ENCODE assay signal across 8 cellular contexts in genomic region chr6:53348436-53349208, GRCh38. TPM values are rescaled to one million over a fixed set of nuclear protein-coding genes. Genes with fewer than 3 reads are reported as not detected.
DNase-seq lines count a peak whose midpoint lies in the region; ATAC-seq, FAIRE-seq and TF ChIP-seq lines count a peak whose summit lies in the region.

ELOVL5 (minus strand) TSS chr6:53348950; CDS start chr6:53295699, 53,251 bp downstream.

- ATAC-seq in gastroesophageal sphincter, result peak; percentile 88

- DNase-seq in MV-4-11 (lab: John Stamatoyannopoulos, UW) (peak; percentile 95), SK-N-DZ (ENCODE audit: low spot score) (peak; percentile 98), occipital lobe (lab: John Stamatoyannopoulos, UW) (peak; percentile 90)
- DNase-seq in activated naive CD4-positive, alpha-beta T cell treated with anti-CD3 and anti-CD28 coated beads for 36 hours, result peak; percentile 99

- 0% methylated on average over 4 to 13 of the region's 89 CpGs for WGBS in gastroesophageal sphincter (ENCODE audit: low coverage in 1 of 2), 2 donors

- H3K36me3 Mint-ChIP-seq in activated naive CD4-positive, alpha-beta T cell treated with anti-CD3 and anti-CD28 coated beads for 36 hours (ENCODE audit: low read depth), result peaks cover 17% of the 10 kb centered on the region

- no peaks in the 10 kb centered on the region for H3K27me3 Mint-ChIP-seq in activated naive CD4-positive, alpha-beta T cell treated with anti-CD3 and anti-CD28 coated beads for 36 hours (ENCODE audit: low read depth)

- no peaks in the 10 kb centered on the region for H3K9me3 Mint-ChIP-seq in activated naive CD4-positive, alpha-beta T cell treated with anti-CD3 and anti-CD28 coated beads for 36 hours

- CTCF ChIA-PET in HEK293 (lab: Yijun Ruan, JAX), result interaction anchor here (1.0 to 2.4 kb wide), 4 partner anchors 21 to 177 kb away, joined by 3 to 11 read pairs (median 3); no protein-coding TSS in a partner anchor
- CTCF ChIA-PET in activated naive CD4-positive, alpha-beta T cell treated with anti-CD3 and anti-CD28 coated beads for 36 hours (lab: Charles Lee), result interaction anchor here (0.8 to 2.4 kb wide), 4 partner anchors 11 to 160 kb away, joined by 3 to 8 read pairs (median 4); no protein-coding TSS in a partner anchor

- peaks cover 0 to 3% of the 10 kb centered on the region in 2 experiments; a peak in 1 of 3 replicates for H3K36me3 ChIP-seq in HEK293 (ENCODE audit: control insufficient read depth in 2 of 2, insufficient read depth in 1 of 2, low read length in 2 of 2)
- no peaks in the 10 kb centered on the region for H3K36me3 ChIP-seq in gastroesophageal sphincter

- POLR2A ChIA-PET in HEK293 (lab: Yijun Ruan, JAX), result interaction anchor here (1.1 to 3.3 kb wide), 4 partner anchors 9 to 176 kb away, joined by 3 to 30 read pairs (median 3); no protein-coding TSS in a partner anchor

- peak; percentile 80 to 87 for TF ChIP-seq POLR2A in gastroesophageal sphincter (IDR thresholded peaks at IDR 0.05)

- peak; percentile 94 for FAIRE-seq in G401.6 (lab: Jason Lieb, UNC)

- H3K4me1 ChIP-seq in HEK293 (ENCODE audit: control insufficient read depth, insufficient read depth, low read length), result peaks cover 6% of the 10 kb centered on the region
- H3K4me1 ChIP-seq in gastroesophageal sphincter, result peaks cover 0 to 41% (median 0%) of the 10 kb centered on the region in 3 donors

- peak within 1 kb of the TSS; percentile 80 for H3K4me3 Mint-ChIP-seq in activated naive CD4-positive, alpha-beta T cell treated with anti-CD3 and anti-CD28 coated beads for 36 hours

- peaks cover 47% of the 10 kb centered on the region for H3K4me1 Mint-ChIP-seq in activated naive CD4-positive, alpha-beta T cell treated with anti-CD3 and anti-CD28 coated beads for 36 hours (ENCODE audit: low read depth)

- H3K9me3 ChIP-seq in HEK293 (ENCODE audit: control insufficient read depth, insufficient read depth, low read depth, low read length) (no peaks in the 10 kb centered on the region), gastroesophageal sphincter (no peaks in the 10 kb centered on the region)

- H3K27ac Mint-ChIP-seq in activated naive CD4-positive, alpha-beta T cell treated with anti-CD3 and anti-CD28 coated beads for 36 hours, result peak within 1 kb of the TSS; percentile 89

- H3K4me3 ChIP-seq in HEK293 (ENCODE audit: low read depth, low read length), result peak within 1 kb of the TSS; percentile 90
- H3K4me3 ChIP-seq in gastroesophageal sphincter, result peak within 1 kb of the TSS; percentile 65 to 67

- no peak for TF ChIP-seq EP300 in gastroesophageal sphincter (IDR thresholded peaks at IDR 0.05)

- intact Hi-C loops in activated naive CD4-positive, alpha-beta T cell treated with anti-CD3 and anti-CD28 coated beads for 36 hours (cut with micrococcal nuclease), result loop anchor here (1.0 to 5.0 kb wide), 5 partner anchors 11 to 366 kb away; no protein-coding TSS in a partner anchor

- H3K27ac ChIP-seq in HEK293 (ENCODE audit: extremely low read depth, low read depth, low read length), result peak within 1 kb of the TSS; percentile 86
- H3K27ac ChIP-seq in gastroesophageal sphincter, result peak within 1 kb of the TSS; percentile 88 to 100 (median 94)
- H3K27ac ChIP-seq in temporal lobe (ENCODE audit: low read depth, low read length), result peak within 1 kb of the TSS; percentile 84

- TF ChIP-seq CTCF in HEK293 (tag by site-specific recombination; IDR thresholded peaks at IDR 0.05) (peak; percentile 22; the same call in 1 of the 2 replicates), gastroesophageal sphincter (IDR thresholded peaks at IDR 0.05) (no peak)

- no peaks in the 10 kb centered on the region for H3K27me3 ChIP-seq in gastroesophageal sphincter

TF ChIP-seq in HEK293, 187 proteins besides CTCF, POLR2A, EP300 and RAD21 (continues in another document):
- TF ChIP-seq ZNF830 (tag by site-specific recombination; IDR thresholded peaks at IDR 0.05; ENCODE audit: low read depth) (no peak), ZNF2 (tag by site-specific recombination; IDR thresholded peaks at IDR 0.05) (no peak), ZNF311 (tag by site-specific recombination; IDR thresholded peaks at IDR 0.05; ENCODE audit: borderline replicate concordance) (no peak), ZNF23 (tag by site-specific recombination; IDR thresholded peaks at IDR 0.05; ENCODE audit: borderline replicate concordance) (no peak), ZNF514 (tag by site-specific recombination; IDR thresholded peaks at IDR 0.05) (no peak), ZNF121 (tag by site-specific recombination; IDR thresholded peaks at IDR 0.05) (no peak), ZNF157 (tag by site-specific recombination; IDR thresholded peaks at IDR 0.05) (no peak), ZNF16 (tag by site-specific recombination; IDR thresholded peaks at IDR 0.05; ENCODE audit: low read depth) (no peak), ZNF48 (tag by site-specific recombination; IDR thresholded peaks at IDR 0.05) (no peak), ZNF670 (tag by site-specific recombination; IDR thresholded peaks at IDR 0.05; ENCODE audit: low read depth) (no peak), KLF7 (tag by site-specific recombination; IDR thresholded peaks at IDR 0.05; ENCODE audit: borderline replicate concordance) (no peak), ZNF266 (tag by site-specific recombination; IDR thresholded peaks at IDR 0.05; ENCODE audit: low read depth) (no peak)
- TF ChIP-seq, protein P1, sequence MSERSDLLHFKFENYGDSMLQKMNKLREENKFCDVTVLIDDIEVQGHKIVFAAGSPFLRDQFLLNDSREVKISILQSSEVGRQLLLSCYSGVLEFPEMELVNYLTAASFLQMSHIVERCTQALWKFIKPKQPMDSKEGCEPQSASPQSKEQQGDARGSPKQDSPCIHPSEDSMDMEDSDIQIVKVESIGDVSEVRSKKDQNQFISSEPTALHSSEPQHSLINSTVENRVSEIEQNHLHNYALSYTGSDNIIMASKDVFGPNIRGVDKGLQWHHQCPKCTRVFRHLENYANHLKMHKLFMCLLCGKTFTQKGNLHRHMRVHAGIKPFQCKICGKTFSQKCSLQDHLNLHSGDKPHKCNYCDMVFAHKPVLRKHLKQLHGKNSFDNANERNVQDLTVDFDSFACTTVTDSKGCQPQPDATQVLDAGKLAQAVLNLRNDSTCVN (tag by site-specific recombination; optimal IDR thresholded peaks at IDR 0.05), result peak; percentile 96
- TF ChIP-seq, protein P2, sequence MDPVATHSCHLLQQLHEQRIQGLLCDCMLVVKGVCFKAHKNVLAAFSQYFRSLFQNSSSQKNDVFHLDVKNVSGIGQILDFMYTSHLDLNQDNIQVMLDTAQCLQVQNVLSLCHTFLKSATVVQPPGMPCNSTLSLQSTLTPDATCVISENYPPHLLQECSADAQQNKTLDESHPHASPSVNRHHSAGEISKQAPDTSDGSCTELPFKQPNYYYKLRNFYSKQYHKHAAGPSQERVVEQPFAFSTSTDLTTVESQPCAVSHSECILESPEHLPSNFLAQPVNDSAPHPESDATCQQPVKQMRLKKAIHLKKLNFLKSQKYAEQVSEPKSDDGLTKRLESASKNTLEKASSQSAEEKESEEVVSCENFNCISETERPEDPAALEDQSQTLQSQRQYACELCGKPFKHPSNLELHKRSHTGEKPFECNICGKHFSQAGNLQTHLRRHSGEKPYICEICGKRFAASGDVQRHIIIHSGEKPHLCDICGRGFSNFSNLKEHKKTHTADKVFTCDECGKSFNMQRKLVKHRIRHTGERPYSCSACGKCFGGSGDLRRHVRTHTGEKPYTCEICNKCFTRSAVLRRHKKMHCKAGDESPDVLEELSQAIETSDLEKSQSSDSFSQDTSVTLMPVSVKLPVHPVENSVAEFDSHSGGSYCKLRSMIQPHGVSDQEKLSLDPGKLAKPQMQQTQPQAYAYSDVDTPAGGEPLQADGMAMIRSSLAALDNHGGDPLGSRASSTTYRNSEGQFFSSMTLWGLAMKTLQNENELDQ (tag by site-specific recombination; IDR thresholded peaks at IDR 0.05; ENCODE audit: low read depth), result no peak
- TF ChIP-seq, protein P3, sequence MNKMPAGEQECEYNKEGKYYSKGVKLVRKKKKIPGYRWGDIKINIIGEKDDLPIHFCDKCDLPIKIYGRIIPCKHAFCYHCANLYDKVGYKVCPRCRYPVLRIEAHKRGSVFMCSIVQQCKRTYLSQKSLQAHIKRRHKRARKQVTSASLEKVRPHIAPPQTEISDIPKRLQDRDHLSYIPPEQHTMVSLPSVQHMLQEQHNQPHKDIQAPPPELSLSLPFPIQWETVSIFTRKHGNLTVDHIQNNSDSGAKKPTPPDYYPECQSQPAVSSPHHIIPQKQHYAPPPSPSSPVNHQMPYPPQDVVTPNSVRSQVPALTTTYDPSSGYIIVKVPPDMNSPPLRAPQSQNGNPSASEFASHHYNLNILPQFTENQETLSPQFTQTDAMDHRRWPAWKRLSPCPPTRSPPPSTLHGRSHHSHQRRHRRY (tag by site-specific recombination; IDR thresholded peaks at IDR 0.05), result no peak

RNA-seq across cellular contexts. Expression of gene ELOVL5, which starts in this region (rescaled TPM):
- 71.9 and 82.3 TPM in 2 replicates for polyA plus RNA-seq in SK-N-DZ (2014; cell fraction: cytosol; rRNA removed)
- polyA plus RNA-seq in SK-N-DZ (2014; cell fraction: nucleus; rRNA removed), result 126 and 134 TPM in 2 replicates
- total RNA-seq in activated naive CD4-positive, alpha-beta T cell treated with anti-CD3 and anti-CD28 coated beads for 36 hours, result 100 to 1,000 TPM; 132 to 136 TPM
- total RNA-seq in gastroesophageal sphincter (10 to 100 TPM; 51.5 to 94.6 (median 64.6) TPM), occipital lobe (54.1 TPM), temporal lobe (48.2 TPM)

Comparison
In these comparisons a context has a peak if more than half of its experiments do, and no peak if none do; other contexts are left out.
1. Peak in every context shown above with its lines: DNase-seq, ATAC-seq, H3K4me3 ChIP-seq and H3K27ac ChIP-seq.